ENCODE assay signal across 17 cellular contexts in the genomic region with DNA sequence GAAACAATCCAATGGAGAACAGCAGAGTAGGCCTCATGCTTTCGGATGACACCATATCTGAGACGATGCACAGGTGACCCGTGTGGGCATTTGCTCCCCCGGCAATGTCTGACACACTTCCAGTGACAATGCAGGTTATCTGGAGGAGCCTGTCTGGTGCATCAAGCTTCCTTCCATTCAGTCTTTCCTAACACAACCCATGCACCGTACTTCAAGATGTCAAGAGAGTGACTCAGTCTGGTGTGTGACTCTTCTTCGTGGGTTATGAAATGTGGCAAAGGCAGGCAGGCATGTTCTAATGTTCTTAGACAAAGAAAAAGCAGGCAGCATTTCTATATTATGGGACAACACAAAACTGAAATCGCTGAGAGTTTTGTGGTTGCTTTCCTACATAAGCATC.
DNase-seq lines count a peak whose midpoint lies in the region; ATAC-seq, FAIRE-seq and TF ChIP-seq lines count a peak whose summit lies in the region.
"Had no signal": no experiment of that assay in that cellular context is flagged by ENCODE, and none has a peak within 500 bp of the region (broad histone marks: within the 10 kb centered on the region; RNA-seq: fewer than 3 reads in every experiment).

No MANE protein-coding gene starts in this region.

- no peak overlapping the region for H4K5ac ChIP-seq in IMR-90 (ENCODE audit: low read depth, low read length)

- H3K4me2 ChIP-seq in IMR-90 (ENCODE audit: low read depth, low read length) (no peak overlapping the region), keratinocyte (ENCODE audit: control insufficient read depth, extremely low read depth, insufficient read depth, low read depth, low read length) (no peak overlapping the region)

- peaks cover 16 to 38% of the 10 kb centered on the region in 2 donors for H3K4me1 Mint-ChIP-seq in immature natural killer cell

- no peak overlapping the region for H2AK9ac ChIP-seq in IMR-90 (replicated peaks; ENCODE audit: low read depth, low read length, poor library complexity)

- no peak overlapping the region for H3K56ac ChIP-seq in IMR-90 (ENCODE audit: extremely low read depth, insufficient read depth, low read length)

- peak overlapping the region; percentile 4; the same call in 1 of the 2 replicates for H2BK120ac ChIP-seq in IMR-90 (ENCODE audit: low read depth, low read length)

- no TSS peak for BruUV-seq in IMR-90 (replicated peaks; lab: Mats Ljungman, UMichigan)

- no peak overlapping the region for H2BK15ac ChIP-seq in IMR-90 (ENCODE audit: low read depth, low read length)

- H3K23ac ChIP-seq in IMR-90 (ENCODE audit: low read depth, low read length) = no peak overlapping the region

- dilution Hi-C loops in IMR-90 (cut with HindIII; ENCODE audit: low sequenced_read_pairs, unreplicated experiment) (no loop called here), keratinocyte (cut with MboI; ENCODE audit: extremely low pct_ligation_motif_present, low sequenced_read_pairs) (no loop called here)

- H3K18ac ChIP-seq in IMR-90 (ENCODE audit: low read depth, low read length) = no peak overlapping the region

- no peaks in the 10 kb centered on the region for H3K36me3 ChIP-seq in IMR-90 (ENCODE audit: control insufficient read depth, insufficient read depth, low read length)
- H3K36me3 ChIP-seq in brain microvascular endothelial cell (replicated peaks) = no peaks in the 10 kb centered on the region
- no peaks in the 10 kb centered on the region for H3K36me3 ChIP-seq in keratinocyte (ENCODE audit: control insufficient read depth in 2 of 2, extremely low read depth in 1 of 2, insufficient read depth in 2 of 2, low read length in 2 of 2)
- H3K36me3 ChIP-seq: HAP-1 had no signal

- intact Hi-C loops in IMR-90 (cut with micrococcal nuclease) = no loop called here

- no peak overlapping the region for H3K4me3 Mint-ChIP-seq in immature natural killer cell
- H3K4me3 Mint-ChIP-seq: activated T-helper 1 cell treated with anti-CD3 and anti-CD28 coated beads, Interleukin-12 subunit alpha, Interleukin-12 subunit beta, Interleukin-2, Interleukin-4 antibody, amounts not matched to agents 30 ng/mL and 10 ng/mL and 1 ng/mL, durations not matched to agents 14 hours and 24 hours and 36 hours had no signal

- H3K27me3 Mint-ChIP-seq in immature natural killer cell (ENCODE audit: low read depth in 3 of 3) = no peaks in the 10 kb centered on the region

- H3K79me2 ChIP-seq in keratinocyte (ENCODE audit: control insufficient read depth, insufficient read depth, low read length) = no peaks in the 10 kb centered on the region

- peak; percentile 78 for FAIRE-seq in keratinocyte (lab: Jason Lieb, UNC)
- FAIRE-seq: GM18507 had no signal

- no peak overlapping the region for H2AK5ac ChIP-seq in IMR-90 (ENCODE audit: low read depth, low read length)

- TF ChIP-seq RAD21 in IMR-90 (IDR thresholded peaks at IDR 0.05; ENCODE audit: low read length) = no peak

- peak overlapping the region in 1 of 2 experiments; percentile 14; a peak in 1 of 4 replicates for H4K8ac ChIP-seq in IMR-90 (ENCODE audit: low read depth in 2 of 2, low read length in 2 of 2)

- no peak overlapping the region for H4K91ac ChIP-seq in IMR-90 (ENCODE audit: insufficient read depth, low read depth, low read length)

- TF ChIP-seq CTCF in AG09309 (IDR thresholded peaks at IDR 0.05; ENCODE audit: control insufficient read depth, insufficient read depth, low read depth, low read length, missing control alignments) (no peak), IMR-90 (conservative IDR thresholded peaks at IDR 0.05; ENCODE audit: low read depth, low read length) (no peak), brain microvascular endothelial cell (IDR thresholded peaks at IDR 0.05; ENCODE audit: low read depth, low read length, missing control alignments) (no peak), keratinocyte (optimal IDR thresholded peaks at IDR 0.05 in 1 of 3, IDR thresholded peaks at IDR 0.05 in 1 of 3, conservative IDR thresholded peaks at IDR 0.05 in 1 of 3; ENCODE audit: extremely low read depth in 1 of 3, insufficient read depth in 2 of 3, low read length in 3 of 3) (no peak)

- H3K9me3 Mint-ChIP-seq in immature natural killer cell = no peaks in the 10 kb centered on the region
- H3K9me3 Mint-ChIP-seq: activated T-helper 1 cell treated with anti-CD3 and anti-CD28 coated beads, Interleukin-12 subunit alpha, Interleukin-12 subunit beta, Interleukin-2, Interleukin-4 antibody, amounts not matched to agents 30 ng/mL and 10 ng/mL and 1 ng/mL, durations not matched to agents 14 hours and 24 hours and 36 hours had no signal

- H3K14ac ChIP-seq in IMR-90 (replicated peaks; ENCODE audit: low read depth, low read length) = peak overlapping the region; percentile 61

- H3K4me1 ChIP-seq in IMR-90 (ENCODE audit: control insufficient read depth, insufficient read depth, low read length) (peaks cover 8% of the 10 kb centered on the region), keratinocyte (ENCODE audit: control insufficient read depth, extremely low read depth, insufficient read depth, low read length) (peaks cover 7% of the 10 kb centered on the region)

- POLR2A ChIA-PET in IMR-90 (lab: Charles Lee; ENCODE audit: unreplicated experiment) = no interaction called here

- no peak overlapping the region for H2BK5ac ChIP-seq in IMR-90 (ENCODE audit: low read depth, low read length, poor library complexity, severe bottlenecking)

- no peak overlapping the region for H3K4ac ChIP-seq in IMR-90 (ENCODE audit: low read depth, low read length)

- in situ Hi-C loops in IMR-90 (cut with MboI; ENCODE audit: low sequenced_read_pairs) = no loop called here
- in situ Hi-C loops in brain microvascular endothelial cell (cut with HindIII; ENCODE audit: low pct_ligation_motif_present, low sequenced_read_pairs) = no loop called here

- peak; percentile 35 for DNase-seq in AG09309 (ENCODE audit: low read depth)
- DNase-seq in IMR-90 = peak; percentile 85
- DNase-seq in brain microvascular endothelial cell = peak; percentile 69
- DNase-seq in keratinocyte (ENCODE audit: low read depth, low spot score) = peak; percentile 9
- DNase-seq in NCI-H446 treated with DMSO at 0.1 percent for 48 hours (lab: John Stamatoyannopoulos, UW) = no peak
- no peak for DNase-seq in immature natural killer cell
- DNase-seq in T-helper 9 cell = no peak
- DNase-seq: activated CD4-positive, alpha-beta T cell treated with anti-CD3 and anti-CD28 coated beads for 1 hour; NCI-H1930; NCI-H82; stimulated activated CD4-positive, alpha-beta T cell treated with anti-CD3 and anti-CD28 coated beads, Interleukin-2, amount 100 ng/mL, for 48 hours; stimulated activated naive CD4-positive, alpha-beta T cell had no signal

- H3K27me3 ChIP-seq in IMR-90 (ENCODE audit: control insufficient read depth, insufficient read depth, low read length) = no peaks in the 10 kb centered on the region
- no peaks in the 10 kb centered on the region for H3K27me3 ChIP-seq in brain microvascular endothelial cell (replicated peaks)
- H3K27me3 ChIP-seq in keratinocyte (ENCODE audit: control insufficient read depth, extremely low read depth, insufficient read depth, low read length) = no peaks in the 10 kb centered on the region

- H3K9ac ChIP-seq in IMR-90 (ENCODE audit: low read depth, low read length) (no peak overlapping the region), keratinocyte (ENCODE audit: control insufficient read depth, extremely low read depth, insufficient read depth, low read length) (no peak overlapping the region)

- ATAC-seq in IMR-90 (ENCODE audit: low read depth) (peak; percentile 90), GM19324 (IDR thresholded peaks at IDR 0.05; ENCODE audit: low FRiP score, unreplicated experiment) (no peak)

- peak overlapping the region; percentile 48; the same call in 1 of the 2 replicates for H2BK20ac ChIP-seq in IMR-90 (ENCODE audit: low read depth, low read length)

- H2AFZ ChIP-seq in IMR-90 (replicated peaks; ENCODE audit: low read length, poor library complexity) = no peak overlapping the region
- H2AFZ ChIP-seq in keratinocyte (ENCODE audit: control insufficient read depth, low read length) = no peak overlapping the region

- no CpG with 5 or more reads among the region's 7 CpGs for WGBS in IMR-90 (ENCODE audit: extremely low coverage in 2 of 2, insufficient read length in 1 of 2), 2 experiments

- H3K9me3 ChIP-seq in IMR-90 (ENCODE audit: control insufficient read depth, insufficient read depth, low read length) = no peaks in the 10 kb centered on the region
- H3K9me3 ChIP-seq in keratinocyte (ENCODE audit: control insufficient read depth, low read depth, low read length) = no peaks in the 10 kb centered on the region
- H3K9me3 ChIP-seq: HAP-1 had no signal

- H3K27ac Mint-ChIP-seq in immature natural killer cell = peak overlapping the region in 1 of 6 donors; percentile 12
- H3K27ac Mint-ChIP-seq: activated T-helper 1 cell treated with anti-CD3 and anti-CD28 coated beads, Interleukin-12 subunit alpha, Interleukin-12 subunit beta, Interleukin-2, Interleukin-4 antibody, amounts not matched to agents 30 ng/mL and 10 ng/mL and 1 ng/mL, durations not matched to agents 14 hours and 24 hours and 36 hours had no signal

- H3K9me1 ChIP-seq in IMR-90 (ENCODE audit: insufficient read depth, low read length) (peaks cover 14% of the 10 kb centered on the region), keratinocyte (ENCODE audit: control insufficient read depth, extremely low read depth, insufficient read depth, low read length) (no peaks in the 10 kb centered on the region)

- H3K27ac ChIP-seq in IMR-90 (ENCODE audit: insufficient read depth, low read length) = no peak overlapping the region
- no peak overlapping the region for H3K27ac ChIP-seq in brain microvascular endothelial cell
- H3K27ac ChIP-seq in keratinocyte (ENCODE audit: control insufficient read depth, insufficient read depth, low read length) = no peak overlapping the region
- H3K27ac ChIP-seq: C4-2B had no signal

- peaks cover 6 to 20% (median 8%) of the 10 kb centered on the region in 3 donors for H3K36me3 Mint-ChIP-seq in immature natural killer cell

- TF ChIP-seq POLR2A in IMR-90 (IDR thresholded peaks at IDR 0.05; ENCODE audit: low read depth, low read length) = no peak

- CTCF ChIA-PET in IMR-90 (lab: Yijun Ruan, JAX) = no interaction called here

- H3K4me3 ChIP-seq in AG09309 (ENCODE audit: control insufficient read depth, low read depth, low read length) = no peak overlapping the region
- H3K4me3 ChIP-seq in IMR-90 (ENCODE audit: insufficient read depth, low read depth, low read length) = no peak overlapping the region
- no peak overlapping the region for H3K4me3 ChIP-seq in brain microvascular endothelial cell (ENCODE audit: low read depth, low read length)
- H3K4me3 ChIP-seq in keratinocyte (ENCODE audit: control insufficient read depth in 2 of 3, extremely low read depth in 1 of 3, insufficient read depth in 2 of 3, low read depth in 1 of 3, low read length in 3 of 3) = no peak overlapping the region
- H3K4me3 ChIP-seq: HAP-1 had no signal

- peaks cover 0 to 8% of the 10 kb centered on the region in 2 experiments; a peak in 2 of 4 replicates for H3K79me1 ChIP-seq in IMR-90 (ENCODE audit: low read depth in 1 of 2, low read length in 2 of 2)

- H4K20me1 ChIP-seq in IMR-90 (ENCODE audit: insufficient read depth, low read length) (no peaks in the 10 kb centered on the region), keratinocyte (ENCODE audit: control insufficient read depth, extremely low read depth, insufficient read depth, low read length) (no peaks in the 10 kb centered on the region)

TF ChIP-seq in IMR-90, 13 proteins besides CTCF, POLR2A, EP300 and RAD21 (continues in another document):
- peak; percentile 73; the same call in 1 of the 2 replicates for TF ChIP-seq MXI1 (IDR thresholded peaks at IDR 0.05; ENCODE audit: borderline replicate concordance, low read depth, low read length)

Comparison
In these comparisons a context has a peak if more than half of its experiments do, and no peak if none do; other contexts are left out.
1. DNase-seq: peak in AG09309 (single experiment), IMR-90 (single experiment), brain microvascular endothelial cell (single experiment) and keratinocyte (single experiment); none in NCI-H446 treated with DMSO at 0.1 percent for 48 hours (single experiment), immature natural killer cell (0 of 3) and T-helper 9 cell (single experiment).